In genomic region chr15:63277044-63277892, GRCh38 we compare ENCODE assay signal across 8 cellular contexts. TPM values are rescaled to one million over a fixed set of nuclear protein-coding genes. Genes with fewer than 3 reads are reported as not detected.
DNase-seq lines count a peak whose midpoint lies in the region; ATAC-seq and TF ChIP-seq lines count a peak whose summit lies in the region.

Gene APH1B, plus strand, starts transcription at chr15:63277605. Its CDS starts 19 bp downstream, at chr15:63277624.

- no peaks in the 10 kb centered on the region for H3K9me3 ChIP-seq in left lung

- ATAC-seq in HG03095 (IDR thresholded peaks at IDR 0.05; ENCODE audit: unreplicated experiment) (peak; percentile 69), left lung (peak; percentile 95)

- peaks cover 27% of the 10 kb centered on the region for H3K36me3 Mint-ChIP-seq in activated CD4-positive, alpha-beta T cell treated with anti-CD3 and anti-CD28 coated beads, Interleukin-2, amount 10 ng/mL, durations not matched to agents 24 days and 14 days (ENCODE audit: low read depth)

- H3K9me3 Mint-ChIP-seq in activated CD4-positive, alpha-beta T cell treated with anti-CD3 and anti-CD28 coated beads, Interleukin-2, amount 10 ng/mL, durations not matched to agents 24 days and 14 days, result no peaks in the 10 kb centered on the region

- DNase-seq in SIG-M5 treated with dmso at 0.1 percent for 504 hours (lab: John Stamatoyannopoulos, UW; ENCODE audit: unreplicated experiment), result peak; percentile 72
- no peak for DNase-seq in SIG-M5 (lab: John Stamatoyannopoulos, UW)
- DNase-seq in NCI-H510A (lab: John Stamatoyannopoulos, UW), result peak; percentile 81
- DNase-seq in activated CD4-positive, alpha-beta T cell treated with anti-CD3 and anti-CD28 coated beads, Interleukin-2, amount 10 ng/mL, durations not matched to agents 24 days and 14 days, result peak; percentile 95
- DNase-seq in dedifferentiated amniotic fluid mesenchymal stem cell (ENCODE audit: extremely low spot score), result peak; percentile 35
- DNase-seq in left lung, result peak; percentile 90 to 96
- DNase-seq in stimulated activated CD4-positive, alpha-beta T cell treated with anti-CD3 and anti-CD28 coated beads, Interleukin-4, amount 100 ng/mL, for 1 hour, result peak; percentile 73

- H3K4me3 Mint-ChIP-seq in activated CD4-positive, alpha-beta T cell treated with anti-CD3 and anti-CD28 coated beads, Interleukin-2, amount 10 ng/mL, durations not matched to agents 24 days and 14 days, result peak within 1 kb of the TSS; percentile 93

- peak within 1 kb of the TSS; percentile 67 to 68 for H3K4me3 ChIP-seq in left lung

- peak within 1 kb of the TSS; percentile 89 for H3K27ac Mint-ChIP-seq in activated CD4-positive, alpha-beta T cell treated with anti-CD3 and anti-CD28 coated beads, Interleukin-2, amount 10 ng/mL, durations not matched to agents 24 days and 14 days

- peaks cover 12 to 32% of the 10 kb centered on the region in 2 donors for H3K4me1 ChIP-seq in left lung

- H3K4me1 Mint-ChIP-seq in activated CD4-positive, alpha-beta T cell treated with anti-CD3 and anti-CD28 coated beads, Interleukin-2, amount 10 ng/mL, durations not matched to agents 24 days and 14 days, result peaks cover 30% of the 10 kb centered on the region

- intact Hi-C loops in activated CD4-positive, alpha-beta T cell treated with anti-CD3 and anti-CD28 coated beads, Interleukin-2, amount 10 ng/mL, durations not matched to agents 24 days and 14 days (cut with micrococcal nuclease), result loop anchor here (1.0 to 5.0 kb wide), 3 partner anchors 88 to 230 kb away; partner anchors contain the start of genes RAB8B and RPS27L
- intact Hi-C loops in left lung (cut with DNase I), result loop anchor here in 1 of 2 donors (5.0 kb wide), 1 partner anchor 90 kb away; the partner anchor contains the start of gene RAB8B

- H3K27me3 Mint-ChIP-seq in activated CD4-positive, alpha-beta T cell treated with anti-CD3 and anti-CD28 coated beads, Interleukin-2, amount 10 ng/mL, durations not matched to agents 24 days and 14 days, result no peaks in the 10 kb centered on the region

- H3K27me3 ChIP-seq in left lung, result no peaks in the 10 kb centered on the region

- H3K36me3 ChIP-seq in left lung, result peaks cover 0 to 4% of the 10 kb centered on the region in 2 donors

- peak within 1 kb of the TSS; percentile 82 to 84 for H3K27ac ChIP-seq in left lung

- TF ChIP-seq CTCF in left lung (IDR thresholded peaks at IDR 0.05), result no peak

RNA-seq across cellular contexts. Expression of gene APH1B, which starts in this region (rescaled TPM):
- 3.7 and 3.8 TPM in 2 replicates for total RNA-seq in activated CD4-positive, alpha-beta T cell treated with anti-CD3 and anti-CD28 coated beads, Interleukin-2, amount 10 ng/mL, durations not matched to agents 24 days and 14 days
- 10 to 100 TPM; 24.0 to 32.2 TPM for total RNA-seq in left lung
